ENCODE assay signal across 28 cellular contexts in genomic region chr16:80300456-80300855, GRCh38.
DNase-seq lines count a peak whose midpoint lies in the region; ATAC-seq, FAIRE-seq and TF ChIP-seq lines count a peak whose summit lies in the region.
"Had no signal": no experiment of that assay in that cellular context is flagged by ENCODE, and none has a peak within 500 bp of the region (broad histone marks: within the 10 kb centered on the region; RNA-seq: fewer than 3 reads in every experiment).

No MANE protein-coding gene starts in this region.

- H3K4me1 ChIP-seq in Caco-2 (peaks cover 74% of the 10 kb centered on the region), endothelial cell of umbilical vein (ENCODE audit: control insufficient read depth, extremely low read depth, insufficient read depth, low read length) (peaks cover 13% of the 10 kb centered on the region), Karpas-422 (ENCODE audit: low read length) (no peaks in the 10 kb centered on the region), right atrium auricular region (no peaks in the 10 kb centered on the region)
- H3K4me1 ChIP-seq: HAP-1, parathyroid adenoma, right lobe of liver, upper lobe of right lung had no signal

- H2AFZ ChIP-seq in endothelial cell of umbilical vein (ENCODE audit: low read depth, low read length) (no peak overlapping the region), Karpas-422 (ENCODE audit: low read length) (no peak overlapping the region)
- H2AFZ ChIP-seq: parathyroid adenoma had no signal

- BruUV-seq in Caco-2 (replicated peaks; lab: Mats Ljungman, UMichigan) (no TSS peak), endothelial cell of umbilical vein (replicated peaks; lab: Mats Ljungman, UMichigan) (no TSS peak)

- H3K9me2 ChIP-seq in Karpas-422 (replicated peaks; ENCODE audit: insufficient read depth, low read length), result no peaks in the 10 kb centered on the region

- intact Hi-C loops in Caco-2 (cut with micrococcal nuclease; ENCODE audit: unreplicated experiment), result loop anchor here (2.0 to 5.0 kb wide), 2 partner anchors 36 to 98 kb away; no protein-coding TSS in a partner anchor
- intact Hi-C loops in endothelial cell of umbilical vein (cut with micrococcal nuclease), result no loop called here

- no peaks in the 10 kb centered on the region for H3K79me2 ChIP-seq in endothelial cell of umbilical vein (ENCODE audit: control insufficient read depth, insufficient read depth, low read length)
- no peaks in the 10 kb centered on the region for H3K79me2 ChIP-seq in Karpas-422 (ENCODE audit: low read length)
- H3K79me2 ChIP-seq: parathyroid adenoma had no signal

- H3K4me1 Mint-ChIP-seq in Caco-2 (ENCODE audit: low read depth, unreplicated experiment) (peaks cover 63% of the 10 kb centered on the region), progenitor cell of endocrine pancreas (ENCODE audit: low read depth) (peaks cover 29% of the 10 kb centered on the region)
- H3K4me1 Mint-ChIP-seq: activated CD4-positive, alpha-beta T cell treated with anti-CD3 and anti-CD28 coated beads, Interleukin-2, amount 10 ng/mL, durations not matched to agents 24 days and 14 days; activated naive CD8-positive, alpha-beta T cell treated with anti-CD3 and anti-CD28 coated beads, Interleukin-2, amount 10 ng/mL, durations not matched to agents 7 days and 5 days; activated T-helper 17 cell treated with anti-CD3 and anti-CD28 coated beads, Interleukin-2, amount 50 U/mL, for 72 hours; natural killer cell had no signal

- POLR2A ChIA-PET in Caco-2 (lab: Charles Lee), result no interaction called here
- POLR2A ChIA-PET in endothelial cell of umbilical vein (lab: Charles Lee), result no interaction called here

- H3K4me3 Mint-ChIP-seq in Caco-2 (ENCODE audit: unreplicated experiment) (peak overlapping the region; percentile 23), progenitor cell of endocrine pancreas (ENCODE audit: low read depth) (no peak overlapping the region)
- H3K4me3 Mint-ChIP-seq: activated CD4-positive, alpha-beta T cell treated with anti-CD3 and anti-CD28 coated beads, Interleukin-2, amount 10 ng/mL, durations not matched to agents 24 days and 14 days; activated naive CD8-positive, alpha-beta T cell treated with anti-CD3 and anti-CD28 coated beads, Interleukin-2, amount 10 ng/mL, durations not matched to agents 7 days and 5 days; activated T-helper 17 cell treated with anti-CD3 and anti-CD28 coated beads, Interleukin-2, amount 50 U/mL, for 72 hours; CD8-positive, alpha-beta T cell; effector memory CD8-positive, alpha-beta T cell; memory B cell; natural killer cell; T-helper 1 cell treated with Interleukin-12 subunit alpha and Interleukin-12 subunit beta and Interleukin-4 antibody, amounts not matched to agents 30 μg/mL and 1 μg/mL, for 36 hours had no signal

- H3K4me3 ChIP-seq in Caco-2 (ENCODE audit: low read depth, low read length), result no peak overlapping the region
- no peak overlapping the region for H3K4me3 ChIP-seq in endothelial cell of umbilical vein (replicated peaks in 1 of 3; ENCODE audit: insufficient read depth in 1 of 3, low read depth in 1 of 3, low read length in 3 of 3)
- H3K4me3 ChIP-seq in Karpas-422 (ENCODE audit: low read length), result no peak overlapping the region
- H3K4me3 ChIP-seq in right atrium auricular region, result no peak overlapping the region
- H3K4me3 ChIP-seq: HAP-1, right lobe of liver, upper lobe of right lung had no signal

- H3K4me2 ChIP-seq in endothelial cell of umbilical vein (ENCODE audit: insufficient read depth, low read length) (peak overlapping the region; percentile 17), Karpas-422 (ENCODE audit: low read depth, low read length, poor library complexity, severe bottlenecking) (no peak overlapping the region)
- H3K4me2 ChIP-seq: KMS-11 had no signal

- FAIRE-seq in endothelial cell of umbilical vein (lab: Jason Lieb, UNC), result no peak
- FAIRE-seq: colon had no signal

- H4K20me1 ChIP-seq in endothelial cell of umbilical vein (replicated peaks; ENCODE audit: control insufficient read depth, extremely low read depth, insufficient read depth, low read length), result no peaks in the 10 kb centered on the region
- H4K20me1 ChIP-seq in Karpas-422 (ENCODE audit: insufficient read depth, low read depth, low read length), result no peaks in the 10 kb centered on the region

- DNase-seq in Caco-2 (no peak), NCI-H226 (peak; percentile 24), endothelial cell of umbilical vein (ENCODE audit: low read depth, low spot score) (no peak), progenitor cell of endocrine pancreas (ENCODE audit: low spot score, unreplicated experiment) (no peak), Karpas-422 (no peak), right atrium auricular region (ENCODE audit: low spot score) (no peak)
- DNase-seq: activated CD4-positive, alpha-beta T cell treated with anti-CD3 and anti-CD28 coated beads, Interleukin-2, amount 10 ng/mL, durations not matched to agents 24 days and 14 days; activated naive CD8-positive, alpha-beta T cell treated with anti-CD3 and anti-CD28 coated beads, Interleukin-2, amount 10 ng/mL, durations not matched to agents 7 days and 5 days; CD8-positive, alpha-beta T cell; DMS153; effector memory CD8-positive, alpha-beta T cell; GF-D8; glutamatergic neuron; natural killer cell; NCI-H1048; NCI-H2029; right lobe of liver; SIG-M5; stimulated activated CD8-positive, alpha-beta memory T cell treated with anti-CD3 and anti-CD28 coated beads, Interleukin-4, amount 100 ng/mL, for 48 hours; upper lobe of right lung had no signal

- no peaks in the 10 kb centered on the region for H3K36me3 Mint-ChIP-seq in Caco-2 (ENCODE audit: insufficient read depth, unreplicated experiment)
- H3K36me3 Mint-ChIP-seq in progenitor cell of endocrine pancreas (ENCODE audit: insufficient read depth), result no peaks in the 10 kb centered on the region
- H3K36me3 Mint-ChIP-seq: activated naive CD8-positive, alpha-beta T cell treated with anti-CD3 and anti-CD28 coated beads, Interleukin-2, amount 10 ng/mL, durations not matched to agents 7 days and 5 days; CD8-positive, alpha-beta T cell; memory B cell; natural killer cell had no signal

- H3K9me3 ChIP-seq in Caco-2, result no peaks in the 10 kb centered on the region
- no peaks in the 10 kb centered on the region for H3K9me3 ChIP-seq in endothelial cell of umbilical vein (replicated peaks; ENCODE audit: control insufficient read depth, insufficient read depth, low read length)
- no peaks in the 10 kb centered on the region for H3K9me3 ChIP-seq in Karpas-422 (ENCODE audit: low read length)
- H3K9me3 ChIP-seq in right atrium auricular region, result no peaks in the 10 kb centered on the region
- H3K9me3 ChIP-seq: HAP-1, right lobe of liver, upper lobe of right lung had no signal

- dilution Hi-C loops in endothelial cell of umbilical vein (cut with MboI; ENCODE audit: extremely low pct_ligation_motif_present, low sequenced_read_pairs), result no loop called here

- CTCF ChIA-PET in Caco-2 (lab: Charles Lee), result interaction anchor here (1.2 kb wide), 1 partner anchor 35 kb away, joined by 3 read pairs; no protein-coding TSS in a partner anchor
- CTCF ChIA-PET in endothelial cell of umbilical vein (lab: Charles Lee), result interaction anchor here (1.0 kb wide), 1 partner anchor 13 kb away, joined by 4 read pairs; no protein-coding TSS in a partner anchor

- no peak for TF ChIP-seq POLR2A in endothelial cell of umbilical vein (IDR thresholded peaks at IDR 0.05; ENCODE audit: low read depth, low read length)

- TF ChIP-seq CTCF in Caco-2 (IDR thresholded peaks at IDR 0.05; ENCODE audit: insufficient read depth in 1 of 2, low read depth in 1 of 2, low read length in 1 of 2, severe bottlenecking in 1 of 2, unreplicated experiment in 1 of 2) (no peak), endothelial cell of umbilical vein (IDR thresholded peaks at IDR 0.05; ENCODE audit: extremely low read depth in 1 of 2, insufficient read depth in 1 of 2, low read depth in 1 of 2, low read length in 2 of 2) (no peak), progenitor cell of endocrine pancreas (IDR thresholded peaks at IDR 0.05; ENCODE audit: unreplicated experiment) (no peak), right atrium auricular region (IDR thresholded peaks at IDR 0.05) (no peak)

- H3K27ac ChIP-seq in endothelial cell of umbilical vein (ENCODE audit: insufficient read depth, low read depth, low read length) (no peak overlapping the region), Karpas-422 (ENCODE audit: low read length) (no peak overlapping the region), right atrium auricular region (no peak overlapping the region)
- H3K27ac ChIP-seq: KMS-11, parathyroid adenoma, right lobe of liver, upper lobe of right lung had no signal

- no peaks in the 10 kb centered on the region for H3K36me3 ChIP-seq in Caco-2 (ENCODE audit: control insufficient read depth, insufficient read depth, low read length)
- H3K36me3 ChIP-seq in endothelial cell of umbilical vein (ENCODE audit: control insufficient read depth in 2 of 2, extremely low read depth in 1 of 2, insufficient read depth in 2 of 2, low read length in 2 of 2), result no peaks in the 10 kb centered on the region
- H3K36me3 ChIP-seq in Karpas-422 (ENCODE audit: insufficient read depth, low read length), result no peaks in the 10 kb centered on the region
- no peaks in the 10 kb centered on the region for H3K36me3 ChIP-seq in right atrium auricular region
- H3K36me3 ChIP-seq: HAP-1, right lobe of liver, upper lobe of right lung had no signal

- H3K9me3 Mint-ChIP-seq in Caco-2 (ENCODE audit: unreplicated experiment), result peaks cover 10% of the 10 kb centered on the region
- H3K9me3 Mint-ChIP-seq in progenitor cell of endocrine pancreas (ENCODE audit: low read depth), result no peaks in the 10 kb centered on the region
- H3K9me3 Mint-ChIP-seq: activated CD4-positive, alpha-beta T cell treated with anti-CD3 and anti-CD28 coated beads, Interleukin-2, amount 10 ng/mL, durations not matched to agents 24 days and 14 days; CD8-positive, alpha-beta T cell; effector memory CD8-positive, alpha-beta T cell; natural killer cell; T-helper 1 cell treated with Interleukin-12 subunit alpha and Interleukin-12 subunit beta and Interleukin-4 antibody, amounts not matched to agents 30 μg/mL and 1 μg/mL, for 36 hours had no signal

- H3K27ac Mint-ChIP-seq in Caco-2 (ENCODE audit: unreplicated experiment), result peak overlapping the region; percentile 65
- peak overlapping the region; percentile 54 for H3K27ac Mint-ChIP-seq in progenitor cell of endocrine pancreas
- H3K27ac Mint-ChIP-seq: activated CD4-positive, alpha-beta T cell treated with anti-CD3 and anti-CD28 coated beads, Interleukin-2, amount 10 ng/mL, durations not matched to agents 24 days and 14 days; activated naive CD8-positive, alpha-beta T cell treated with anti-CD3 and anti-CD28 coated beads, Interleukin-2, amount 10 ng/mL, durations not matched to agents 7 days and 5 days; activated T-helper 17 cell treated with anti-CD3 and anti-CD28 coated beads, Interleukin-2, amount 50 U/mL, for 72 hours; CD8-positive, alpha-beta T cell; effector memory CD8-positive, alpha-beta T cell; memory B cell; natural killer cell; T-helper 1 cell treated with Interleukin-12 subunit alpha and Interleukin-12 subunit beta and Interleukin-4 antibody, amounts not matched to agents 30 μg/mL and 1 μg/mL, for 36 hours had no signal

- H3K9ac ChIP-seq in endothelial cell of umbilical vein (replicated peaks; ENCODE audit: extremely low read depth, insufficient read depth, low read length) (peak overlapping the region; percentile 9), Karpas-422 (ENCODE audit: low read length) (no peak overlapping the region)
- H3K9ac ChIP-seq: KMS-11, parathyroid adenoma had no signal

- H3K27me3 Mint-ChIP-seq in Caco-2 (ENCODE audit: insufficient read depth, unreplicated experiment) (no peaks in the 10 kb centered on the region), progenitor cell of endocrine pancreas (peaks cover 2% of the 10 kb centered on the region)

- no peaks in the 10 kb centered on the region for H3K27me3 ChIP-seq in Caco-2 (replicated peaks; ENCODE audit: control insufficient read depth, insufficient read depth, low read length)
- H3K27me3 ChIP-seq in endothelial cell of umbilical vein (ENCODE audit: control insufficient read depth in 2 of 2, insufficient read depth in 2 of 2, low read length in 2 of 2), result no peaks in the 10 kb centered on the region
- H3K27me3 ChIP-seq in Karpas-422 (ENCODE audit: low read length), result no peaks in the 10 kb centered on the region
- no peaks in the 10 kb centered on the region for H3K27me3 ChIP-seq in right atrium auricular region
- H3K27me3 ChIP-seq: right lobe of liver, upper lobe of right lung had no signal

- no peaks in the 10 kb centered on the region for H3K9me1 ChIP-seq in endothelial cell of umbilical vein (replicated peaks; ENCODE audit: control insufficient read depth, extremely low read depth, insufficient read depth, low read length)

- ATAC-seq in HG03432 (IDR thresholded peaks at IDR 0.05; ENCODE audit: unreplicated experiment), result no peak
- ATAC-seq: activated T-helper 17 cell treated with anti-CD3 and anti-CD28 coated beads, Interleukin-2, amount 50 U/mL, for 72 hours; CD8-positive, alpha-beta T cell; effector memory CD8-positive, alpha-beta T cell; natural killer cell; right lobe of liver had no signal
